Comparison of ENCODE assay signal across 25 cellular contexts in the genomic region with DNA sequence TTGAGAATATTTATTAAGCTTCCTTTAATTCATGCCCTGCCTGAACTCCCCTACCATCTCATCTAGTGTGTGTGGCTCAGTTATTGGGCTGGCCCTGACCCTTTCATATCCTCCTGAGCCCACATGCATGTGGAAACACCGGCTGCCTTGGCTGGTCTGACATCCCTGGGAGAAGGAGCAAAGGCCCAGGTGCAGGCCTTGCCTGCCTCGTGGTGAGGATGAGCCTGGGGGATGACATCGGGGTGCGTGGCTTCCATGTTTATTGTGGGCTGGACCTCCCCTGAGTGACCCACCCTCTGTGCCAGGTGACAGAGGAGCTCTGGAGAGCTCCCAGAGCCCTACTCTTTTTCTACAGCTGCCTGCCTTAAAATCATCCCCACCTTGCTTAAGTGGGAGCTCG.
"Had no signal": no experiment of that assay in that cellular context is flagged by ENCODE, and none has a peak within 500 bp of the region (broad histone marks: within the 10 kb centered on the region; RNA-seq: fewer than 3 reads in every experiment).

No MANE protein-coding gene starts in this region.

- H3K4me1 Mint-ChIP-seq: activated CD4-positive, alpha-beta memory T cell treated with anti-CD3 and anti-CD28 coated beads, Interleukin-2, amount 10 ng/mL, durations not matched to agents 7 days and 5 days; activated CD4-positive, alpha-beta T cell treated with anti-CD3 and anti-CD28 coated beads, Interleukin-2, amount 10 ng/mL, durations not matched to agents 7 days and 5 days; activated naive CD4-positive, alpha-beta T cell treated with anti-CD3 and anti-CD28 coated beads, Interleukin-2, amount 50 U/mL, for 24 hours; activated naive CD8-positive, alpha-beta T cell treated with anti-CD3 and anti-CD28 coated beads, Interleukin-2, amount 50 U/mL, for 24 hours; natural killer cell; neural progenitor cell; T-helper 17 cell had no signal

- H3K4me3 ChIP-seq: heart right ventricle, left lung, lower lobe of right lung, neural progenitor cell, spleen, tibial nerve had no signal

- DNase-seq: activated CD4-positive, alpha-beta memory T cell treated with anti-CD3 and anti-CD28 coated beads, Interleukin-2, amount 10 ng/mL, durations not matched to agents 7 days and 5 days; activated CD4-positive, alpha-beta T cell treated with anti-CD3 and anti-CD28 coated beads, Interleukin-2, amount 10 ng/mL, durations not matched to agents 7 days and 5 days; activated CD4-positive, CD25-positive, alpha-beta regulatory T cell treated with anti-CD3 and anti-CD28 coated beads, Interleukin-2, amount 50 U/mL, for 72 hours; activated CD8-positive, alpha-beta memory T cell treated with anti-CD3 and anti-CD28 coated beads, Interleukin-2, amount 50 U/mL, for 48 hours; activated gamma-delta T cell treated with Interleukin-2 at 50 U/mL for 16 hours; activated naive CD8-positive, alpha-beta T cell treated with anti-CD3 and anti-CD28 coated beads, Interleukin-2, amount 50 U/mL, for 24 hours; activated T-cell treated with anti-CD3 and anti-CD28 coated beads, Interleukin-2, amount 50 U/mL, for 24 hours; amygdala; cortex of kidney; effector memory CD8-positive, alpha-beta T cell; foreskin fibroblast; heart right ventricle; left lung; lower lobe of right lung; mesendoderm; natural killer cell; occipital lobe; right cardiac atrium; spleen; stimulated activated naive CD4-positive, alpha-beta T cell treated with Interleukin-2 at 50 U/mL for 16 hours; T-helper 17 cell; T1000 had no signal

- H3K4me3 Mint-ChIP-seq: activated CD4-positive, alpha-beta memory T cell treated with anti-CD3 and anti-CD28 coated beads, Interleukin-2, amount 10 ng/mL, durations not matched to agents 7 days and 5 days; activated CD4-positive, alpha-beta T cell treated with anti-CD3 and anti-CD28 coated beads, Interleukin-2, amount 10 ng/mL, durations not matched to agents 7 days and 5 days; activated naive CD4-positive, alpha-beta T cell treated with anti-CD3 and anti-CD28 coated beads, Interleukin-2, amount 50 U/mL, for 24 hours; activated naive CD8-positive, alpha-beta T cell treated with anti-CD3 and anti-CD28 coated beads, Interleukin-2, amount 50 U/mL, for 24 hours; activated T-cell treated with anti-CD3 and anti-CD28 coated beads, Interleukin-2, amount 50 U/mL, for 24 hours; effector memory CD8-positive, alpha-beta T cell; natural killer cell; neural progenitor cell; T-helper 17 cell had no signal

- H3K27me3 Mint-ChIP-seq: activated CD4-positive, alpha-beta memory T cell treated with anti-CD3 and anti-CD28 coated beads, Interleukin-2, amount 10 ng/mL, durations not matched to agents 7 days and 5 days; activated CD4-positive, alpha-beta T cell treated with anti-CD3 and anti-CD28 coated beads, Interleukin-2, amount 10 ng/mL, durations not matched to agents 7 days and 5 days; activated naive CD4-positive, alpha-beta T cell treated with anti-CD3 and anti-CD28 coated beads, Interleukin-2, amount 50 U/mL, for 24 hours; effector memory CD8-positive, alpha-beta T cell; T-helper 17 cell had no signal

- H3K4me1 ChIP-seq: heart right ventricle, left lung, lower lobe of right lung, spleen, tibial nerve had no signal

- H3K9ac ChIP-seq: neural progenitor cell had no signal

- H3K27ac ChIP-seq: heart right ventricle, left lung, lower lobe of right lung, neural progenitor cell, spleen, tibial nerve had no signal

- H3K27ac Mint-ChIP-seq: activated CD4-positive, alpha-beta memory T cell treated with anti-CD3 and anti-CD28 coated beads, Interleukin-2, amount 10 ng/mL, durations not matched to agents 7 days and 5 days; activated CD4-positive, alpha-beta T cell treated with anti-CD3 and anti-CD28 coated beads, Interleukin-2, amount 10 ng/mL, durations not matched to agents 7 days and 5 days; activated naive CD4-positive, alpha-beta T cell treated with anti-CD3 and anti-CD28 coated beads, Interleukin-2, amount 50 U/mL, for 24 hours; activated naive CD8-positive, alpha-beta T cell treated with anti-CD3 and anti-CD28 coated beads, Interleukin-2, amount 50 U/mL, for 24 hours; activated T-cell treated with anti-CD3 and anti-CD28 coated beads, Interleukin-2, amount 50 U/mL, for 24 hours; effector memory CD8-positive, alpha-beta T cell; natural killer cell; neural progenitor cell; T-helper 17 cell had no signal

- H3K36me3 ChIP-seq: heart right ventricle, left lung, lower lobe of right lung, neural progenitor cell, spleen, tibial nerve had no signal

- H3K9me3 Mint-ChIP-seq: activated CD4-positive, alpha-beta T cell treated with anti-CD3 and anti-CD28 coated beads, Interleukin-2, amount 10 ng/mL, durations not matched to agents 7 days and 5 days; activated naive CD4-positive, alpha-beta T cell treated with anti-CD3 and anti-CD28 coated beads, Interleukin-2, amount 50 U/mL, for 24 hours; activated naive CD8-positive, alpha-beta T cell treated with anti-CD3 and anti-CD28 coated beads, Interleukin-2, amount 50 U/mL, for 24 hours; activated T-cell treated with anti-CD3 and anti-CD28 coated beads, Interleukin-2, amount 50 U/mL, for 24 hours; natural killer cell; neural progenitor cell had no signal

- H3K4me2 ChIP-seq: neural progenitor cell had no signal

- H3K9me3 ChIP-seq: heart right ventricle, left lung, lower lobe of right lung, spleen, tibial nerve had no signal

- H3K36me3 Mint-ChIP-seq: activated naive CD4-positive, alpha-beta T cell treated with anti-CD3 and anti-CD28 coated beads, Interleukin-2, amount 50 U/mL, for 24 hours; natural killer cell; neural progenitor cell had no signal

- H3K27me3 ChIP-seq: left lung, neural progenitor cell, tibial nerve had no signal
